ENCODE assay signal across 24 cellular contexts in the genomic region with DNA sequence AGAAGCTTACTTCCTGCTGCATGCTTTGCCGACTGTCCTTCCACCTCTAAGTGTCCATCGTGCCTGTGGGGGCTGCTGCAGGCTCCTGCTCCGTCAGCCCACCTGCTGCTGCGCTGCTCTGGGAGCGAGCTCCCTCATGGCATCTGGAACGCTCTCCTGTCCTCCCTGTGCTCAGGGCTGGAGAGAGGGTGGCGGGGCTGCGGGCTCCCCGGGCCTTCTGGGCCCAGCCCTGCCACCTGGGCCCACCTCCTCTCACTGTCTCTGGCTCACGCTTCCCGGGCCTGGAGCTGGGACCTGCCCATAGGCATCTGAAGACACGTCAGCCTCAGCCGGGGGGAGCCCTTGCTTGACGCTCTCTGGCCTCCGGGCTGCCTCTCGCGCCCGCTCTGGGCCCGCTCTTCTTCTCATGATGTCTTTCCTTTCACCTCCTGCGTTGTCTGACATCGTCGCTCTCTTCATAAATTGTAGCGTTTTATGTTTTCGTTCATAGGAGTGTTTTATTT. TPM values are rescaled to one million over a fixed set of nuclear protein-coding genes. Genes with fewer than 3 reads are reported as not detected.
A peak's percentile ranks its signal among the peaks of the same experiment; 100 is the strongest.
DNase-seq lines count a peak whose midpoint lies in the region; ATAC-seq lines count a peak whose summit lies in the region.
"Had no signal": no experiment of that assay in that cellular context is flagged by ENCODE, and none has a peak within 500 bp of the region (broad histone marks: within the 10 kb centered on the region; RNA-seq: fewer than 3 reads in every experiment).

No MANE protein-coding gene starts in this region.

- no peak for DNase-seq in T-helper 17 cell
- DNase-seq in iPS-NIHi11 (ENCODE audit: low spot score): peak; percentile 37
- DNase-seq in sciatic nerve (ENCODE audit: low spot score): peak; percentile 41
- no peak for DNase-seq in stimulated activated naive CD8-positive, alpha-beta T cell treated with anti-CD3 and anti-CD28 coated beads, Interleukin-15, Interleukin-2, amounts not matched to agents 100 U/mL and 50 U/mL, for 24 hours
- no peak for DNase-seq in NOMO-1 treated with DMSO at 0.1 percent for 48 hours (lab: John Stamatoyannopoulos, UW; ENCODE audit: unreplicated experiment)
- DNase-seq: BE2C; CD4-positive, CD25-positive, alpha-beta regulatory T cell; COR-L47; DMS 273 treated with DMSO at 0.1 percent for 48 hours; DMS79 treated with DMSO at 0.1 percent for 48 hours; Kasumi-1; MG63; NCI-H1048; NCI-H1436; NCI-H187 treated with DMSO at 0.1 percent for 48 hours; NCI-H2107; NCI-H748 treated with DMSO at 0.1 percent for 48 hours; Peyer's patch had no signal

- intact Hi-C loops in sciatic nerve (cut with DNase I): no loop called here

- H3K27ac Mint-ChIP-seq in IgD-negative memory B cell: peak overlapping the region in 2 of 3 donors; percentile 39 to 43
- peak overlapping the region; percentile 41 for H3K27ac Mint-ChIP-seq in T-helper 17 cell

- no peaks in the 10 kb centered on the region for H3K9me3 Mint-ChIP-seq in IgD-negative memory B cell
- H3K9me3 Mint-ChIP-seq: CD4-positive, CD25-positive, alpha-beta regulatory T cell had no signal

- no peaks in the 10 kb centered on the region for H3K4me1 Mint-ChIP-seq in IgD-negative memory B cell
- peaks cover 10% of the 10 kb centered on the region for H3K4me1 Mint-ChIP-seq in T-helper 17 cell

- H3K36me3 Mint-ChIP-seq in IgD-negative memory B cell: no peaks in the 10 kb centered on the region
- peaks cover 2% of the 10 kb centered on the region for H3K36me3 Mint-ChIP-seq in T-helper 17 cell (ENCODE audit: low read depth)

- no peak overlapping the region for H3K4me3 Mint-ChIP-seq in IgD-negative memory B cell
- peak overlapping the region; percentile 31 for H3K4me3 Mint-ChIP-seq in T-helper 17 cell
- H3K4me3 Mint-ChIP-seq: CD4-positive, CD25-positive, alpha-beta regulatory T cell had no signal

- H3K27me3 Mint-ChIP-seq in IgD-negative memory B cell (no peaks in the 10 kb centered on the region), T-helper 17 cell (no peaks in the 10 kb centered on the region)
- H3K27me3 Mint-ChIP-seq: CD4-positive, CD25-positive, alpha-beta regulatory T cell had no signal

- H3K9me3 ChIP-seq in T-helper 17 cell (ENCODE audit: control insufficient read depth, low read length, poor library complexity, severe bottlenecking): no peaks in the 10 kb centered on the region
- H3K9me3 ChIP-seq: BE2C, MG63, Peyer's patch, SJSA1 had no signal

- ATAC-seq in T-helper 17 cell (no peak), sciatic nerve (no peak), GM18868 (IDR thresholded peaks at IDR 0.05; ENCODE audit: unreplicated experiment) (no peak), GM19395 (IDR thresholded peaks at IDR 0.05; ENCODE audit: unreplicated experiment) (no peak)
- ATAC-seq in stimulated activated naive CD8-positive, alpha-beta T cell treated with anti-CD3 and anti-CD28 coated beads, Interleukin-15, Interleukin-2, amounts not matched to agents 100 U/mL and 50 U/mL, for 24 hours: no peak
- ATAC-seq: GM12878, Right ventricle myocardium inferior had no signal

RNA-seq across cellular contexts. Expression of a gene that starts 27.0 kb away (rescaled TPM):
- 66.1 TPM for polyA plus RNA-seq in IgD-negative memory B cell
- 10 to 100 TPM; 54.0 to 61.9 TPM for total RNA-seq in T-helper 17 cell
- 50.1 TPM for total RNA-seq in sciatic nerve

RNA-seq across cellular contexts. Expression of a gene that starts 28.2 kb away (rescaled TPM):
- 1.5 TPM for polyA plus RNA-seq in IgD-negative memory B cell
- total RNA-seq in T-helper 17 cell: 10 to 100 TPM; 30.6 to 30.8 TPM
- 15.3 TPM for total RNA-seq in sciatic nerve

RNA-seq across cellular contexts. Expression of a gene that starts 28.5 kb away (rescaled TPM):
- polyA plus RNA-seq in IgD-negative memory B cell: 156 TPM
- total RNA-seq in T-helper 17 cell (10 to 100 TPM; 45.1 to 57.5 TPM), sciatic nerve (42.7 TPM)

RNA-seq across cellular contexts. Expression of a gene that starts 38.0 kb away (rescaled TPM):
- polyA plus RNA-seq in IgD-negative memory B cell: 55.2 TPM
- total RNA-seq in T-helper 17 cell (100 to 1,000 TPM in 1 of 2 donors, 10 to 100 TPM in 1; 92.2 to 101 TPM), sciatic nerve (35.3 TPM)

RNA-seq across cellular contexts. Expression of a gene that starts 38.4 kb away (rescaled TPM):
- polyA plus RNA-seq in IgD-negative memory B cell: 76.9 TPM
- total RNA-seq in T-helper 17 cell (10 to 100 TPM; 41.7 to 44.9 TPM), sciatic nerve (28.0 TPM)

Comparison
In these comparisons a context has a peak if more than half of its experiments do, and no peak if none do; other contexts are left out.
1. DNase-seq: peak in iPS-NIHi11 (single experiment) and sciatic nerve (single experiment); none in T-helper 17 cell (0 of 3), stimulated activated naive CD8-positive, alpha-beta T cell treated with anti-CD3 and anti-CD28 coated beads, Interleukin-15, Interleukin-2, amounts not matched to agents 100 U/mL and 50 U/mL, for 24 hours (single experiment) and NOMO-1 treated with DMSO at 0.1 percent for 48 hours (single experiment).